In genomic region chr21:23955130-23955873, GRCh38 we compare ENCODE assay signal across 19 cellular contexts.
DNase-seq lines count a peak whose midpoint lies in the region; ATAC-seq lines count a peak whose summit lies in the region.
"Had no signal": no experiment of that assay in that cellular context is flagged by ENCODE, and none has a peak within 500 bp of the region (broad histone marks: within the 10 kb centered on the region; RNA-seq: fewer than 3 reads in every experiment).

No MANE protein-coding gene starts in this region.

- H3K9me3 Mint-ChIP-seq in activated naive CD4-positive, alpha-beta T cell treated with anti-CD3 and anti-CD28 coated beads for 36 hours, result no peaks in the 10 kb centered on the region
- H3K9me3 Mint-ChIP-seq in IgD-negative memory B cell, result no peaks in the 10 kb centered on the region
- H3K9me3 Mint-ChIP-seq in activated CD8-positive, alpha-beta T cell treated with anti-CD3 and anti-CD28 coated beads, Interleukin-2, amount 10 ng/mL, durations not matched to agents 7 days and 5 days (ENCODE audit: insufficient read depth), result no peaks in the 10 kb centered on the region
- no peaks in the 10 kb centered on the region for H3K9me3 Mint-ChIP-seq in stimulated activated memory B cell treated with anti-CD40 and anti-IgM and Interleukin-4, amounts not matched to agents 10 μg/mL and 1 μg/mL and 100 μg/mL, for 72 hours
- H3K9me3 Mint-ChIP-seq: CD14-positive monocyte had no signal

- DNase-seq in activated naive CD4-positive, alpha-beta T cell treated with anti-CD3 and anti-CD28 coated beads for 36 hours, result no peak
- DNase-seq in activated naive CD4-positive, alpha-beta T cell treated with anti-CD3 and anti-CD28 coated beads, Interleukin-2, amount 50 U/mL, for 16 hours, result no peak
- DNase-seq in activated CD8-positive, alpha-beta T cell treated with anti-CD3 and anti-CD28 coated beads, Interleukin-2, amount 10 ng/mL, durations not matched to agents 7 days and 5 days, result no peak
- DNase-seq: ACHN; activated CD4-positive, alpha-beta T cell treated with anti-CD3 and anti-CD28 coated beads for 4 hours; body of pancreas; effector memory CD4-positive, alpha-beta T cell; NCI-H1417; NCI-H2107; NCI-H524; ovary; right lobe of liver had no signal

- H3K4me1 Mint-ChIP-seq in activated naive CD4-positive, alpha-beta T cell treated with anti-CD3 and anti-CD28 coated beads for 36 hours (ENCODE audit: low read depth), result peaks cover 14% of the 10 kb centered on the region
- peaks cover 18 to 20% (median 19%) of the 10 kb centered on the region in 3 donors for H3K4me1 Mint-ChIP-seq in IgD-negative memory B cell
- H3K4me1 Mint-ChIP-seq in activated CD8-positive, alpha-beta T cell treated with anti-CD3 and anti-CD28 coated beads, Interleukin-2, amount 10 ng/mL, durations not matched to agents 7 days and 5 days (ENCODE audit: low read depth), result peaks cover 33% of the 10 kb centered on the region
- peaks cover 40% of the 10 kb centered on the region for H3K4me1 Mint-ChIP-seq in stimulated activated memory B cell treated with anti-CD40 and anti-IgM and Interleukin-4, amounts not matched to agents 10 μg/mL and 1 μg/mL and 100 μg/mL, for 72 hours

- intact Hi-C loops in activated naive CD4-positive, alpha-beta T cell treated with anti-CD3 and anti-CD28 coated beads for 36 hours (cut with micrococcal nuclease), result no loop called here

- peak overlapping the region; percentile 2 for H3K4me3 Mint-ChIP-seq in activated naive CD4-positive, alpha-beta T cell treated with anti-CD3 and anti-CD28 coated beads for 36 hours
- peak overlapping the region; percentile 51 to 81 (median 72) for H3K4me3 Mint-ChIP-seq in IgD-negative memory B cell
- H3K4me3 Mint-ChIP-seq in activated CD8-positive, alpha-beta T cell treated with anti-CD3 and anti-CD28 coated beads, Interleukin-2, amount 10 ng/mL, durations not matched to agents 7 days and 5 days, result peak overlapping the region; percentile 47
- H3K4me3 Mint-ChIP-seq in stimulated activated memory B cell treated with anti-CD40 and anti-IgM and Interleukin-4, amounts not matched to agents 10 μg/mL and 1 μg/mL and 100 μg/mL, for 72 hours, result peak overlapping the region; percentile 40
- H3K4me3 Mint-ChIP-seq: CD14-positive monocyte had no signal

- H3K36me3 Mint-ChIP-seq in activated naive CD4-positive, alpha-beta T cell treated with anti-CD3 and anti-CD28 coated beads for 36 hours (ENCODE audit: low read depth), result no peaks in the 10 kb centered on the region
- no peaks in the 10 kb centered on the region for H3K36me3 Mint-ChIP-seq in IgD-negative memory B cell
- peaks cover 6% of the 10 kb centered on the region for H3K36me3 Mint-ChIP-seq in activated CD8-positive, alpha-beta T cell treated with anti-CD3 and anti-CD28 coated beads, Interleukin-2, amount 10 ng/mL, durations not matched to agents 7 days and 5 days (ENCODE audit: low read depth)
- H3K36me3 Mint-ChIP-seq in stimulated activated memory B cell treated with anti-CD40 and anti-IgM and Interleukin-4, amounts not matched to agents 10 μg/mL and 1 μg/mL and 100 μg/mL, for 72 hours, result no peaks in the 10 kb centered on the region
- H3K36me3 Mint-ChIP-seq: CD14-positive monocyte had no signal

- CTCF ChIA-PET in activated naive CD4-positive, alpha-beta T cell treated with anti-CD3 and anti-CD28 coated beads for 36 hours (lab: Charles Lee), result interaction anchor here (0.6 to 1.1 kb wide), 3 partner anchors 13 to 101 kb away, joined by 3 to 5 read pairs (median 4); no protein-coding TSS in a partner anchor
- CTCF ChIA-PET in activated CD8-positive, alpha-beta T cell treated with anti-CD3 and anti-CD28 coated beads, Interleukin-2, amount 10 ng/mL, durations not matched to agents 7 days and 5 days (lab: Charles Lee), result interaction anchor here (1.1 to 1.7 kb wide), 4 partner anchors 11 to 95 kb away, joined by 3 to 10 read pairs (median 3); no protein-coding TSS in a partner anchor

- ATAC-seq in activated CD8-positive, alpha-beta T cell treated with anti-CD3 and anti-CD28 coated beads, Interleukin-2, amount 10 ng/mL, durations not matched to agents 7 days and 5 days, result peak; percentile 51
- ATAC-seq in stimulated activated memory B cell treated with anti-CD40 and anti-IgM and Interleukin-4, amounts not matched to agents 10 μg/mL and 1 μg/mL and 100 μg/mL, for 72 hours, result no peak
- ATAC-seq in GM18907 (IDR thresholded peaks at IDR 0.05; ENCODE audit: unreplicated experiment), result no peak
- ATAC-seq in HG03521 (IDR thresholded peaks at IDR 0.05; ENCODE audit: unreplicated experiment), result no peak
- no peak for ATAC-seq in GM21526 (IDR thresholded peaks at IDR 0.05; ENCODE audit: low FRiP score, unreplicated experiment)
- ATAC-seq: body of pancreas, HCT116, right lobe of liver had no signal

- POLR2A ChIA-PET in activated CD8-positive, alpha-beta T cell treated with anti-CD3 and anti-CD28 coated beads, Interleukin-2, amount 10 ng/mL, durations not matched to agents 7 days and 5 days (lab: Charles Lee), result no interaction called here

- H3K27ac Mint-ChIP-seq in activated naive CD4-positive, alpha-beta T cell treated with anti-CD3 and anti-CD28 coated beads for 36 hours, result no peak overlapping the region
- peak overlapping the region; percentile 8 to 65 (median 18) for H3K27ac Mint-ChIP-seq in IgD-negative memory B cell
- peak overlapping the region; percentile 73 for H3K27ac Mint-ChIP-seq in activated CD8-positive, alpha-beta T cell treated with anti-CD3 and anti-CD28 coated beads, Interleukin-2, amount 10 ng/mL, durations not matched to agents 7 days and 5 days
- peak overlapping the region; percentile 11 for H3K27ac Mint-ChIP-seq in stimulated activated memory B cell treated with anti-CD40 and anti-IgM and Interleukin-4, amounts not matched to agents 10 μg/mL and 1 μg/mL and 100 μg/mL, for 72 hours
- H3K27ac Mint-ChIP-seq: CD14-positive monocyte had no signal

- no peaks in the 10 kb centered on the region for H3K27me3 Mint-ChIP-seq in activated naive CD4-positive, alpha-beta T cell treated with anti-CD3 and anti-CD28 coated beads for 36 hours (ENCODE audit: low read depth)
- H3K27me3 Mint-ChIP-seq in IgD-negative memory B cell, result no peaks in the 10 kb centered on the region
- no peaks in the 10 kb centered on the region for H3K27me3 Mint-ChIP-seq in activated CD8-positive, alpha-beta T cell treated with anti-CD3 and anti-CD28 coated beads, Interleukin-2, amount 10 ng/mL, durations not matched to agents 7 days and 5 days (ENCODE audit: low read depth)
- no peaks in the 10 kb centered on the region for H3K27me3 Mint-ChIP-seq in stimulated activated memory B cell treated with anti-CD40 and anti-IgM and Interleukin-4, amounts not matched to agents 10 μg/mL and 1 μg/mL and 100 μg/mL, for 72 hours

Comparison
In these comparisons a context has a peak if more than half of its experiments do, and no peak if none do; other contexts are left out.
1. H3K4me3 Mint-ChIP-seq: peak in every context shown above with its lines; median percentile 72 in IgD-negative memory B cell; 47 in activated CD8-positive, alpha-beta T cell treated with anti-CD3 and anti-CD28 coated beads, Interleukin-2, amount 10 ng/mL, durations not matched to agents 7 days and 5 days; 40 in stimulated activated memory B cell treated with anti-CD40 and anti-IgM and Interleukin-4, amounts not matched to agents 10 μg/mL and 1 μg/mL and 100 μg/mL, for 72 hours; 2 in activated naive CD4-positive, alpha-beta T cell treated with anti-CD3 and anti-CD28 coated beads for 36 hours.